ENCODE assay signal across 8 cellular contexts in genomic region chr2:27409321-27410073, GRCh38. TPM values are rescaled to one million over a fixed set of nuclear protein-coding genes. Genes with fewer than 3 reads are reported as not detected.
DNase-seq lines count a peak whose midpoint lies in the region; ATAC-seq and TF ChIP-seq lines count a peak whose summit lies in the region.

TSS of gene PPM1G (minus strand) at chr2:27409591. CDS start at chr2:27409422, 169 bp downstream.

- H3K9me3 ChIP-seq in adrenal gland (replicated peaks in 1 of 3) = no peaks in the 10 kb centered on the region
- H3K9me3 ChIP-seq in heart left ventricle = no peaks in the 10 kb centered on the region
- H3K9me3 ChIP-seq in upper lobe of left lung = no peaks in the 10 kb centered on the region

- peaks cover 10 to 28% of the 10 kb centered on the region in 2 donors for H3K4me1 ChIP-seq in adrenal gland (replicated peaks in 1 of 2)
- peaks cover 0 to 33% (median 20%) of the 10 kb centered on the region in 12 donors for H3K4me1 ChIP-seq in heart left ventricle
- peaks cover 21 to 31% (median 23%) of the 10 kb centered on the region in 4 donors for H3K4me1 ChIP-seq in upper lobe of left lung

- TF ChIP-seq CTCF in GM13977 (IDR thresholded peaks at IDR 0.05; ENCODE audit: extremely low read depth, insufficient read depth, missing control alignments) (no peak), adrenal gland (IDR thresholded peaks at IDR 0.05) (no peak), heart left ventricle (IDR thresholded peaks at IDR 0.05) (peak in 1 of 12 donors; percentile 13), upper lobe of left lung (IDR thresholded peaks at IDR 0.05) (peak in 4 of 6 experiments; percentile 13 to 46 (median 36))

- TF ChIP-seq EP300 in upper lobe of left lung (IDR thresholded peaks at IDR 0.05) = peak in 1 of 4 donors; percentile 32

- H3K27me3 ChIP-seq in adrenal gland (no peaks in the 10 kb centered on the region), heart left ventricle (no peaks in the 10 kb centered on the region), upper lobe of left lung (no peaks in the 10 kb centered on the region)

- in situ Hi-C loops in GM13977 (cut with MboI; ENCODE audit: low pct_unique_long_range_greater_than_20kb, low sequenced_read_pairs, unreplicated experiment) = no loop called here

- ATAC-seq in HG02870 (IDR thresholded peaks at IDR 0.05; ENCODE audit: unreplicated experiment) (peak; percentile 86), heart left ventricle (peak; percentile 99 to 100 (median 100)), upper lobe of left lung (ENCODE audit: low FRiP score in 2 of 2) (peak; percentile 99 to 100)

- peak in 1 of 2 donors; percentile 61 for TF ChIP-seq POLR2A in adrenal gland (IDR thresholded peaks at IDR 0.05)
- TF ChIP-seq POLR2A in heart left ventricle (IDR thresholded peaks at IDR 0.05) = peak in 1 of 2 donors; percentile 72
- peak in 3 of 4 donors; percentile 29 to 81 (median 34) for TF ChIP-seq POLR2A in upper lobe of left lung (IDR thresholded peaks at IDR 0.05)

- DNase-seq in GM13977 (ENCODE audit: low spot score) (peak; percentile 97), NCI-H146 treated with DMSO at 0.1 percent for 48 hours (lab: John Stamatoyannopoulos, UW; ENCODE audit: unreplicated experiment) (peak; percentile 93), T-helper 1 cell (peak; percentile 91 to 96 (median 94)), adrenal gland (peak; percentile 93 to 97 (median 96)), heart left ventricle (peak; percentile 95 to 98 (median 96)), posterior vena cava (ENCODE audit: low spot score) (peak; percentile 98), upper lobe of left lung (peak; percentile 95 to 100)

- H3K36me3 ChIP-seq in adrenal gland (replicated peaks in 1 of 2) (no peaks in the 10 kb centered on the region), heart left ventricle (peaks cover 0 to 16% (median 5%) of the 10 kb centered on the region in 9 donors), upper lobe of left lung (peaks cover 0 to 13% (median 1%) of the 10 kb centered on the region in 4 donors)

- WGBS in adrenal gland, 4 donors = 1 to 3% (median 2%) methylated on average over 17 to 82 of the region's 82 CpGs
- 1% methylated on average over 23 to 82 of the region's 82 CpGs for WGBS in heart left ventricle, 4 donors
- WGBS in upper lobe of left lung, 2 donors = 1 to 2% methylated on average over 18 to 64 of the region's 82 CpGs

- H3K4me3 ChIP-seq in adrenal gland (peak within 1 kb of the TSS; percentile 43 to 93 (median 64)), heart left ventricle (peak within 1 kb of the TSS; percentile 69 to 100 (median 98)), upper lobe of left lung (peak within 1 kb of the TSS; percentile 74 to 99 (median 93))

- intact Hi-C loops in adrenal gland (cut with DNase I) = no loop called here
- intact Hi-C loops in heart left ventricle (cut with DNase I) = loop anchor here in 8 of 10 donors (1.0 to 2.0 kb wide), 3 partner anchors 19 to 53 kb away; partner anchors contain the start of genes NRBP1 (in 8 of the 8) and GTF3C2 (in 1 of the 8)
- intact Hi-C loops in posterior vena cava (cut with DNase I) = no loop called here

- H3K27ac ChIP-seq in adrenal gland = peak within 1 kb of the TSS; percentile 76 to 89 (median 82)
- peak within 1 kb of the TSS; percentile 11 to 96 (median 90) for H3K27ac ChIP-seq in heart left ventricle
- H3K27ac ChIP-seq in upper lobe of left lung = peak within 1 kb of the TSS; percentile 83 to 93 (median 87)

RNA-seq across cellular contexts. Expression of gene PPM1G, which starts in this region (rescaled TPM):
- total RNA-seq in adrenal gland (10 to 100 TPM; 50.1 to 78.9 (median 59.9) TPM), heart left ventricle (10 to 100 TPM; 31.7 to 49.7 (median 40.2) TPM), posterior vena cava (10 to 100 TPM; 38.8 to 41.6 TPM), upper lobe of left lung (10 to 100 TPM; 39.8 to 60.6 (median 55.3) TPM)
- polyA plus RNA-seq in adrenal gland (100 to 1,000 TPM in 1 of 3 donors, 10 to 100 TPM in 2; 51.0 to 107 (median 54.7) TPM), heart left ventricle (10 to 100 TPM; 31.2 to 87.2 TPM)

Comparison
In these comparisons a context has a peak if more than half of its experiments do, and no peak if none do; other contexts are left out.
1. Peak in every context shown above with its lines: DNase-seq, ATAC-seq, H3K4me3 ChIP-seq and H3K27ac ChIP-seq.
2. CTCF ChIP-seq: peak in upper lobe of left lung (4 of 6); none in GM13977 (single experiment) and adrenal gland (0 of 6).
3. intact Hi-C loops: an anchor here in heart left ventricle (1.0 to 2.0 kb wide); none called in adrenal gland and posterior vena cava.